In genomic region chr1:210989949-210990348, GRCh38 we compare ENCODE assay signal across 22 cellular contexts.
"Had no signal": no experiment of that assay in that cellular context is flagged by ENCODE, and none has a peak within 500 bp of the region (broad histone marks: within the 10 kb centered on the region; RNA-seq: fewer than 3 reads in every experiment).

No MANE protein-coding gene starts in this region.

- ATAC-seq: activated CD8-positive, alpha-beta memory T cell treated with anti-CD3 and anti-CD28 coated beads, Interleukin-2, amount 10 ng/mL, durations not matched to agents 7 days and 5 days; T-helper 17 cell; WTC11 had no signal

- DNase-seq: activated CD4-positive, alpha-beta T cell treated with anti-CD3 and anti-CD28 coated beads for 48 hours; activated CD4-positive, alpha-beta T cell treated with anti-CD3 and anti-CD28 coated beads, Interleukin-2, amount 50 U/mL, for 4 hours; activated CD4-positive, CD25-positive, alpha-beta regulatory T cell treated with anti-CD3 and anti-CD28 coated beads, Interleukin-2, amount 50 U/mL, for 72 hours; activated CD8-positive, alpha-beta memory T cell treated with anti-CD3 and anti-CD28 coated beads, Interleukin-2, amount 10 ng/mL, durations not matched to agents 7 days and 5 days; activated effector memory CD4-positive, alpha-beta T cell treated with Interleukin-2 at 50 U/mL for 16 hours; activated naive CD4-positive, alpha-beta T cell; activated T-cell treated with anti-CD3 and anti-CD28 coated beads, Interleukin-2, amount 50 U/mL, for 24 hours; aorta; caudate nucleus; KBM-7; NCI-H1048; NCI-H2029; NCI-H2107; NCI-H2171 treated with DMSO at 0.1 percent for 48 hours; NCI-H226; NCI-H510A; NCI-H526 treated with DMSO at 0.1 percent for 48 hours; SIG-M5; SW 1271; T-helper 17 cell; T-helper 9 cell had no signal
